In the genomic region with DNA sequence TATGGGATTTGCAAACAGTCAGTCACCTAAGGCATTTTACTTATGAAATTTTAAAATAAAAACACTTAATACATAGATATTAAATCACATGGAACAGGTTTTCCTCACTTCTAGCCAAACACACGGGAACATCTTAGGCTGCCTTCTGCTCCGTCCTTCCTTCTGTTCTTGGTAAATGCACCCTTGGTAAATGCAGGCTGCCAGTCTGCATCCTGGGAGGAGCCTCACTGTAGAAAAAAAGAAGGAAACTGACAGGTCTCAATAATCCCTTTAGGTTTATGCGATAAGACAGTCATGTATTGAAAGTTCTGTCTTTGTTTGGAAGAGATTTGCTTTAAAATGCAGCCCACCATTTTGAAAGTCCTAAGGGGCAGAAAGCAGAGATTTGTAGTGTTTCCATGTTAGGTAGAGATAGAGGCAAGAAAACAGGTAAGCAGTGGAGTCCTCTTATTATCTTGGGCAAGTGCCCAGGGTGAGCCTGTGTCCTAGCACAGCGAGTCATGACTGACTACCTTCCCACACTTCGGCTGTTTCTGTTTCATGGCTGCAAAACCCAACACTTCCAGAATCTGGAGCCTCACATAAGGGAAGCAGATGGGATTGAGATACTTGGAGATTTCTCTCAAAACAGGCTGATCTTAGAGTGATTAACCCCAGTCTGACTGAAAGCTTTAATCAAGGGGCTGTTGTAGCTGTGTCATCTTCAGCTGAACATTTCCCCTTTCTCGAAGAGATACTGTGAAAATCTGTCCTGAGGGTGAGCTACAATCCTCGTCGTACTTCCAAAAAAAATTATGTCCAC, we compare ENCODE assay signal across 18 cellular contexts.
DNase-seq lines count a peak whose midpoint lies in the region; ATAC-seq and TF ChIP-seq lines count a peak whose summit lies in the region.
"Had no signal": no experiment of that assay in that cellular context is flagged by ENCODE, and none has a peak within 500 bp of the region (broad histone marks: within the 10 kb centered on the region; RNA-seq: fewer than 3 reads in every experiment).

No MANE protein-coding gene starts in this region.

- H3K27me3 ChIP-seq in RWPE2 (ENCODE audit: insufficient read depth, poor library complexity, severe bottlenecking) (no peaks in the 10 kb centered on the region), Peyer's patch (no peaks in the 10 kb centered on the region)
- H3K27me3 ChIP-seq: BLaER1, body of pancreas had no signal

- no peak for TF ChIP-seq CTCF in RWPE2 (IDR thresholded peaks at IDR 0.05; ENCODE audit: poor library complexity, severe bottlenecking)
- no peak for TF ChIP-seq CTCF in fibroblast of mammary gland (conservative IDR thresholded peaks at IDR 0.05; ENCODE audit: control insufficient read depth, insufficient read depth, low read depth, low read length)
- no peak for TF ChIP-seq CTCF in Peyer's patch (IDR thresholded peaks at IDR 0.05)

- no peak for TF ChIP-seq POLR2A in Peyer's patch (IDR thresholded peaks at IDR 0.05)

- H3K36me3 ChIP-seq in RWPE2 (ENCODE audit: low read depth) (no peaks in the 10 kb centered on the region), Peyer's patch (no peaks in the 10 kb centered on the region)
- H3K36me3 ChIP-seq: BLaER1 had no signal

- H3K4me1 ChIP-seq in RWPE2 (ENCODE audit: insufficient read depth, poor library complexity, severe bottlenecking) (peaks cover 3% of the 10 kb centered on the region), Peyer's patch (no peaks in the 10 kb centered on the region)
- H3K4me1 ChIP-seq: BLaER1, body of pancreas had no signal

- DNase-seq in Ammon's horn (ENCODE audit: low spot score) (peak; percentile 29), EH (ENCODE audit: low read depth) (peak; percentile 32), RWPE2 (ENCODE audit: low spot score) (no peak), fibroblast of mammary gland (ENCODE audit: low read depth) (peak; percentile 53), Peyer's patch (no peak)
- no peak for DNase-seq in activated effector memory CD4-positive, alpha-beta T cell treated with Interleukin-2 at 50 U/mL for 16 hours
- DNase-seq: activated CD4-positive, alpha-beta memory T cell treated with anti-CD3 and anti-CD28 coated beads, Interleukin-2, amount 10 ng/mL, durations not matched to agents 7 days and 5 days; body of pancreas; dermis blood vessel endothelial cell; H7; hippocampal formation; left cardiac atrium; NCI-H1417; stimulated activated naive CD4-positive, alpha-beta T cell treated with Interleukin-2 at 50 U/mL for 16 hours had no signal

- H3K27ac ChIP-seq in RWPE2 (ENCODE audit: poor library complexity, severe bottlenecking), result no peak overlapping the region
- H3K27ac ChIP-seq in Peyer's patch, result no peak overlapping the region
- H3K27ac ChIP-seq: BLaER1, body of pancreas had no signal

- ATAC-seq in RWPE2 (ENCODE audit: low read depth) (peak; percentile 31; the same call in 1 of the 3 replicates), HG02970 (IDR thresholded peaks at IDR 0.05; ENCODE audit: low FRiP score, unreplicated experiment) (no peak), HG02588 (IDR thresholded peaks at IDR 0.05; ENCODE audit: unreplicated experiment) (no peak)
- ATAC-seq: body of pancreas, K562, left cardiac atrium had no signal

- H3K4me3 ChIP-seq in RWPE2 (ENCODE audit: severe bottlenecking), result no peak overlapping the region
- no peak overlapping the region for H3K4me3 ChIP-seq in fibroblast of mammary gland (ENCODE audit: control insufficient read depth, low read depth, low read length)
- no peak overlapping the region for H3K4me3 ChIP-seq in Peyer's patch
- H3K4me3 ChIP-seq: BLaER1, body of pancreas, K562 had no signal

- H3K9me3 ChIP-seq in RWPE2 (ENCODE audit: severe bottlenecking), result peaks cover 3% of the 10 kb centered on the region
- no peaks in the 10 kb centered on the region for H3K9me3 ChIP-seq in Peyer's patch
- H3K9me3 ChIP-seq: body of pancreas had no signal

Comparison
In these comparisons a context has a peak if more than half of its experiments do, and no peak if none do; other contexts are left out.
1. DNase-seq: peak in Ammon's horn (single experiment), EH (single experiment) and fibroblast of mammary gland (single experiment); none in RWPE2 (single experiment), activated effector memory CD4-positive, alpha-beta T cell treated with Interleukin-2 at 50 U/mL for 16 hours (single experiment) and Peyer's patch (0 of 3).